8 cellular contexts compared by ENCODE assay signal in the genomic region with DNA sequence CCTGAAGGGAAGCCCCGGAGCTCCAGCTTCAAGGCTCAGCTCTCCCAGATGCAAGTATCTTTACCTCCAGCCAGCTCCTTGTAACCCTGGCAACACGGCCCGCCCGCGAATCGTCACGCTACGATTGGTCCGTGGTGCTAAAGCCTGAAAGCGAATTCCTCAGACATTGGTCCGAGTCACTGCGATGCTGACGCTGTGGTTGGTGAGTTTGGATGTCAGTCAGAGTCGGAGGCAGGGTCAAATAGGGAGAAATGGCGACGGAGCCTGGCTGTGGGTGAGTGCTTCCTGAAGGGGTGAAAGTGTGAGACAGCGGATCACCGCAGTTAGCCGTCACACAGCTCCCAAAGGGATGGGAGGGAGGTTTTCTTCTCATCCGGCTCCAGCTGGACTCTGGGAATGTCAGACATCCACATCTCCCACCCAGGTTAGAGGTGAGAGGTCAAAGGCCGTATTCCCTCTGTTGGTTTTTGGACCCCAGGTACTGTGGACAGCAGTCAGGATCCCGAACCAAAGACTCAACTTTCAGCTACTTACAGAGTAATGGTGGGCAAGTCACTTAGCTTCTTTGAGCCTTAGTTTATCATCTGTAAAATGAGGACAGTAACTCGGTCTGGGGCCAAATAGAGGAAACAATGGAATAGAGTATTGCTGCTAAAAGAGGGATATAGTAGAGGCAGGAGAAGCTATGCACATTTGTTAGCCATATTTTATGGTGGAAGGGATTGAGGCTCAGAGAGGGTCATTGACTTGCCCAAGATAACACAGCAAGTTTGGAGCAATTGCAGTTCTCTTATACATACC. TPM values are rescaled to one million over a fixed set of nuclear protein-coding genes. Genes with fewer than 3 reads are reported as not detected.
DNase-seq lines count a peak whose midpoint lies in the region; ATAC-seq and TF ChIP-seq lines count a peak whose summit lies in the region.

A gene (plus strand): TSS at position 240 of the 801 bp plus-strand sequence. CDS start 1,366 bp downstream, outside the sequence.

- no peaks in the 10 kb centered on the region for H3K9me3 ChIP-seq in fibroblast of lung (ENCODE audit: control insufficient read depth, insufficient read depth, low read depth, low read length)

- H3K27ac Mint-ChIP-seq in GM23338 (peak within 1 kb of the TSS; percentile 93), naive B cell (peak within 1 kb of the TSS; percentile 91 to 97 (median 94))
- peak within 1 kb of the TSS; percentile 90 for H3K27ac Mint-ChIP-seq in stimulated activated effector memory CD8-positive, alpha-beta T cell treated with anti-CD3 and anti-CD28 coated beads, Interleukin-12 subunit alpha, Interleukin-12 subunit beta, amount 100 ng/mL, for 72 hours

- H3K27ac ChIP-seq in GM23338 (ENCODE audit: low read depth) (0 out of 2 replicates have a peak within 1 kb of the TSS, but pooled peaks have one; percentile 1), fibroblast of lung (ENCODE audit: insufficient read depth, low read length) (peak within 1 kb of the TSS; percentile 95)

- H3K27me3 ChIP-seq in GM23338 (ENCODE audit: insufficient read depth) (no peaks in the 10 kb centered on the region), fibroblast of lung (ENCODE audit: control insufficient read depth, insufficient read depth, low read length) (no peaks in the 10 kb centered on the region)

- H3K27me3 Mint-ChIP-seq in GM23338 (ENCODE audit: insufficient read depth, low read depth, poor library complexity) (peaks cover 2% of the 10 kb centered on the region), naive B cell (no peaks in the 10 kb centered on the region)

- H3F3A ChIP-seq in GM23338 (replicated peaks; ENCODE audit: low read depth) = no peaks in the 10 kb centered on the region

- H3K79me2 ChIP-seq in GM23338 (replicated peaks; ENCODE audit: insufficient read depth) = peaks cover 14% of the 10 kb centered on the region
- H3K79me2 ChIP-seq in fibroblast of lung (ENCODE audit: control insufficient read depth, insufficient read depth, low read length) = peaks cover 11% of the 10 kb centered on the region

- H4K20me1 ChIP-seq in GM23338 (replicated peaks; ENCODE audit: insufficient read depth) (peaks cover 11% of the 10 kb centered on the region), fibroblast of lung (ENCODE audit: control insufficient read depth, extremely low read depth, insufficient read depth, low read length) (no peaks in the 10 kb centered on the region)

- peak; percentile 99 for DNase-seq in Daoy (ENCODE audit: low read depth)
- DNase-seq in GM23338 (ENCODE audit: low spot score) = peak; percentile 100
- peak; percentile 97 to 98 for DNase-seq in Kasumi-1 (lab: John Stamatoyannopoulos, UW)
- peak; percentile 99 for DNase-seq in RKO (ENCODE audit: low spot score)
- peak; percentile 94 to 98 for DNase-seq in activated T-helper 1 cell treated with anti-CD3 and anti-CD28 coated beads, Interleukin-2, amount 50 U/mL, for 16 hours (ENCODE audit: low read depth in 1 of 2, low spot score in 1 of 2)
- peak; percentile 98 to 99 for DNase-seq in fibroblast of lung (ENCODE audit: low read depth in 2 of 2)
- peak; percentile 97 for DNase-seq in naive B cell
- peak; percentile 97 to 100 for DNase-seq in stimulated activated effector memory CD8-positive, alpha-beta T cell treated with anti-CD3 and anti-CD28 coated beads, Interleukin-12 subunit alpha, Interleukin-12 subunit beta, amount 100 ng/mL, for 72 hours (ENCODE audit: low spot score in 2 of 2)

- H3K9me3 Mint-ChIP-seq in GM23338 (no peaks in the 10 kb centered on the region), naive B cell (no peaks in the 10 kb centered on the region)
- H3K9me3 Mint-ChIP-seq in stimulated activated effector memory CD8-positive, alpha-beta T cell treated with anti-CD3 and anti-CD28 coated beads, Interleukin-12 subunit alpha, Interleukin-12 subunit beta, amount 100 ng/mL, for 72 hours = no peaks in the 10 kb centered on the region

- TF ChIP-seq CTCF in GM23338 (conservative IDR thresholded peaks at IDR 0.05; ENCODE audit: low read depth in 2 of 2) (no peak), fibroblast of lung (conservative IDR thresholded peaks at IDR 0.05 in 1 of 2, IDR thresholded peaks at IDR 0.05 in 1 of 2; ENCODE audit: low read depth in 1 of 2, low read length in 2 of 2) (no peak)

- H3K4me1 ChIP-seq in GM23338 (ENCODE audit: insufficient read depth) (no peaks in the 10 kb centered on the region), fibroblast of lung (ENCODE audit: control insufficient read depth, extremely low read depth, insufficient read depth, low read length) (peaks cover 2% of the 10 kb centered on the region)

- H3K4me2 ChIP-seq in GM23338 (peak within 1 kb of the TSS; percentile 90), fibroblast of lung (ENCODE audit: extremely low read depth, insufficient read depth, low read length) (peak within 1 kb of the TSS; percentile 100)

- H3K9ac ChIP-seq in fibroblast of lung (ENCODE audit: insufficient read depth, low read length) = peak within 1 kb of the TSS; percentile 83

- ATAC-seq in GM23338 (peak; percentile 99), naive B cell (ENCODE audit: low read depth in 2 of 2) (peak; percentile 100)
- ATAC-seq in stimulated activated effector memory CD8-positive, alpha-beta T cell treated with anti-CD3 and anti-CD28 coated beads, Interleukin-12 subunit alpha, Interleukin-12 subunit beta, amount 100 ng/mL, for 72 hours = peak; percentile 97

- H3K9me2 ChIP-seq in GM23338 (ENCODE audit: insufficient read depth) = no peaks in the 10 kb centered on the region

- peaks cover 29% of the 10 kb centered on the region for H3K36me3 Mint-ChIP-seq in GM23338 (ENCODE audit: low read depth)
- peaks cover 0 to 13% of the 10 kb centered on the region in 2 donors for H3K36me3 Mint-ChIP-seq in naive B cell
- H3K36me3 Mint-ChIP-seq in stimulated activated effector memory CD8-positive, alpha-beta T cell treated with anti-CD3 and anti-CD28 coated beads, Interleukin-12 subunit alpha, Interleukin-12 subunit beta, amount 100 ng/mL, for 72 hours = peaks cover 14% of the 10 kb centered on the region

- H3K4me3 ChIP-seq in GM23338 (peak within 1 kb of the TSS; percentile 69), fibroblast of lung (replicated peaks in 1 of 4; ENCODE audit: control extremely low read depth in 1 of 4, insufficient read depth in 1 of 4, low read depth in 3 of 4, low read length in 4 of 4) (peak within 1 kb of the TSS; percentile 83 to 98 (median 90))

- H3K36me3 ChIP-seq in GM23338 (ENCODE audit: insufficient read depth) (no peaks in the 10 kb centered on the region), fibroblast of lung (ENCODE audit: control insufficient read depth, insufficient read depth, low read length) (peaks cover 17% of the 10 kb centered on the region)

- no peak within 1 kb of the TSS for H2AFZ ChIP-seq in GM23338
- H2AFZ ChIP-seq in fibroblast of lung (ENCODE audit: low read length) = peak within 1 kb of the TSS; percentile 93

- peak within 1 kb of the TSS; percentile 95 for H3K4me3 Mint-ChIP-seq in GM23338
- H3K4me3 Mint-ChIP-seq in naive B cell = peak within 1 kb of the TSS; percentile 81 to 99 (median 94)
- peak within 1 kb of the TSS; percentile 80 for H3K4me3 Mint-ChIP-seq in stimulated activated effector memory CD8-positive, alpha-beta T cell treated with anti-CD3 and anti-CD28 coated beads, Interleukin-12 subunit alpha, Interleukin-12 subunit beta, amount 100 ng/mL, for 72 hours

- peaks cover 8% of the 10 kb centered on the region for H3K4me1 Mint-ChIP-seq in GM23338
- H3K4me1 Mint-ChIP-seq in naive B cell = peaks cover 25 to 29% (median 27%) of the 10 kb centered on the region in 3 donors
- H3K4me1 Mint-ChIP-seq in stimulated activated effector memory CD8-positive, alpha-beta T cell treated with anti-CD3 and anti-CD28 coated beads, Interleukin-12 subunit alpha, Interleukin-12 subunit beta, amount 100 ng/mL, for 72 hours = peaks cover 44% of the 10 kb centered on the region

TF ChIP-seq in GM23338, 12 proteins besides CTCF, POLR2A, EP300 and RAD21 (continues in another document):
- TF ChIP-seq, protein P1, sequence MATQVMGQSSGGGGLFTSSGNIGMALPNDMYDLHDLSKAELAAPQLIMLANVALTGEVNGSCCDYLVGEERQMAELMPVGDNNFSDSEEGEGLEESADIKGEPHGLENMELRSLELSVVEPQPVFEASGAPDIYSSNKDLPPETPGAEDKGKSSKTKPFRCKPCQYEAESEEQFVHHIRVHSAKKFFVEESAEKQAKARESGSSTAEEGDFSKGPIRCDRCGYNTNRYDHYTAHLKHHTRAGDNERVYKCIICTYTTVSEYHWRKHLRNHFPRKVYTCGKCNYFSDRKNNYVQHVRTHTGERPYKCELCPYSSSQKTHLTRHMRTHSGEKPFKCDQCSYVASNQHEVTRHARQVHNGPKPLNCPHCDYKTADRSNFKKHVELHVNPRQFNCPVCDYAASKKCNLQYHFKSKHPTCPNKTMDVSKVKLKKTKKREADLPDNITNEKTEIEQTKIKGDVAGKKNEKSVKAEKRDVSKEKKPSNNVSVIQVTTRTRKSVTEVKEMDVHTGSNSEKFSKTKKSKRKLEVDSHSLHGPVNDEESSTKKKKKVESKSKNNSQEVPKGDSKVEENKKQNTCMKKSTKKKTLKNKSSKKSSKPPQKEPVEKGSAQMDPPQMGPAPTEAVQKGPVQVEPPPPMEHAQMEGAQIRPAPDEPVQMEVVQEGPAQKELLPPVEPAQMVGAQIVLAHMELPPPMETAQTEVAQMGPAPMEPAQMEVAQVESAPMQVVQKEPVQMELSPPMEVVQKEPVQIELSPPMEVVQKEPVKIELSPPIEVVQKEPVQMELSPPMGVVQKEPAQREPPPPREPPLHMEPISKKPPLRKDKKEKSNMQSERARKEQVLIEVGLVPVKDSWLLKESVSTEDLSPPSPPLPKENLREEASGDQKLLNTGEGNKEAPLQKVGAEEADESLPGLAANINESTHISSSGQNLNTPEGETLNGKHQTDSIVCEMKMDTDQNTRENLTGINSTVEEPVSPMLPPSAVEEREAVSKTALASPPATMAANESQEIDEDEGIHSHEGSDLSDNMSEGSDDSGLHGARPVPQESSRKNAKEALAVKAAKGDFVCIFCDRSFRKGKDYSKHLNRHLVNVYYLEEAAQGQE (IDR thresholded peaks at IDR 0.05; ENCODE audit: unreplicated experiment) = peak; percentile 18
- no peak for TF ChIP-seq NANOG (IDR thresholded peaks at IDR 0.05; ENCODE audit: borderline replicate concordance)
- peak; percentile 91 for TF ChIP-seq POLR2AphosphoS5 (IDR thresholded peaks at IDR 0.05; ENCODE audit: low read depth)

RNA-seq across cellular contexts. Expression of the gene that starts here (rescaled TPM):
- 5.9 and 6.8 TPM in 2 replicates for total RNA-seq in Daoy (2014; rRNA removed; shearing (Covaris generic))
- 16.2 and 17.6 TPM in 2 replicates for total RNA-seq in GM23338 (2014; rRNA removed; shearing (Covaris generic))
- polyA plus RNA-seq in GM23338 (2016; fragmentation: Nextera tagmentation; extraction: Ambion mirVana) (11.5 and 12.7 TPM in 2 replicates), fibroblast of lung (3.4 and 4.9 TPM in 2 replicates), naive B cell (ENCODE audit: low read depth in 6 of 6) (10 to 100 TPM in 1 of 6 donors, 1 to 10 TPM in 4, not detected in 1; 3.0 to 11.6 (median 4.7) TPM)
- 3.1 and 4.5 TPM in 2 replicates for total RNA-seq in fibroblast of lung
- polyA plus RNA-seq in fibroblast of lung (2012) = 6.2 and 6.4 TPM in 2 replicates
- polyA minus RNA-seq in fibroblast of lung (ENCODE audit: low replicate concordance) = 26.2 and 27.2 TPM in 2 replicates

Comparison
In these comparisons a context has a peak if more than half of its experiments do, and no peak if none do; other contexts are left out.
1. Peak in every context shown above with its lines: DNase-seq, ATAC-seq, H3K4me3 ChIP-seq and H3K27ac ChIP-seq.